Comparison of ENCODE assay signal across 9 cellular contexts in the genomic region with DNA sequence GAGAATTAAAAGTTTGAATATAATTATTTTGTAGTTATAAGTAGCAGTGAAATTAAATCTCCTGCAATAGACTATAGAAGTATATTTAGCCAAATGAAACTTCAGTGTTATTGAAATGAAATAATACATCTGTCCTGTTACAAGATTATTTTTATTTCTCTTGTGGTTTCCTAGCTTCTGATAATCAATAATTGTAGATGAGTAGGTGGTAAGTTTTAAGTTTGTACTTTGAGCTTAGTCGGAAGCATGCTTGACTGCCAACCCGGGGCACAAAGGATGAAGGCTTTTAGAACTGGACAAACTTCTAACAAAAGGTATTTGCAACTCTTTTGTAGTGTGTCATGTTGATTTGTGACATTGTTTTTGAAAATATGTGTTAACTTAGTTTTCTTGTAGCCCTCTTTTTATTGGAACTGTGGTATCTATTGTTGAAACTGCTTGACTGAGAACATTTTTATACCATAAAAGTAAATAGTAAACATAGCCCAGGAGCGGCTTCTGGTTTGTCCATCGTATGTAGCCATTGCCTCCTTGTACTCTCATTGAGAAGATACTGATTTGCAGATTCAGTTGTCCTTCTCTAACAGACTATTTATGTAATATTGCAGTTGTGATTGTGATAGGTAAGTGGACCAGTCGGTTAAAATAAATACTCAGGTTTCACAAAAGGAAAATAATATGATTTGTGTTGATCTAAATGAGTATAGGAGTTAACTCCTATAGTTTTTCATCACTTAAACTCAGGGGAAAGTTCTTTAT. TPM values are rescaled to one million over a fixed set of nuclear protein-coding genes. Genes with fewer than 3 reads are reported as not detected.
DNase-seq lines count a peak whose midpoint lies in the region; ATAC-seq, FAIRE-seq and TF ChIP-seq lines count a peak whose summit lies in the region.
"Had no signal": no experiment of that assay in that cellular context is flagged by ENCODE, and none has a peak within 500 bp of the region (broad histone marks: within the 10 kb centered on the region; RNA-seq: fewer than 3 reads in every experiment).

No MANE protein-coding gene starts in this region.

- no peaks in the 10 kb centered on the region for H3K36me3 Mint-ChIP-seq in activated naive CD4-positive, alpha-beta T cell treated with anti-CD3 and anti-CD28 coated beads, Interleukin-2, amount 50 U/mL, for 24 hours
- H3K36me3 Mint-ChIP-seq in astrocyte (ENCODE audit: low read depth, unreplicated experiment) = peaks cover 3% of the 10 kb centered on the region
- H3K36me3 Mint-ChIP-seq in type B pancreatic cell = peaks cover 4% of the 10 kb centered on the region

- no peak overlapping the region for H3K27ac ChIP-seq in astrocyte (ENCODE audit: low read depth, low read length)
- peak overlapping the region in 2 of 3 donors; percentile 0 to 6 for H3K27ac ChIP-seq in right lobe of liver

- no peaks in the 10 kb centered on the region for H3K27me3 Mint-ChIP-seq in activated naive CD4-positive, alpha-beta T cell treated with anti-CD3 and anti-CD28 coated beads, Interleukin-2, amount 50 U/mL, for 24 hours
- H3K27me3 Mint-ChIP-seq in astrocyte (ENCODE audit: low read depth, unreplicated experiment) (no peaks in the 10 kb centered on the region), type B pancreatic cell (no peaks in the 10 kb centered on the region)

- H3K4me3 Mint-ChIP-seq in activated naive CD4-positive, alpha-beta T cell treated with anti-CD3 and anti-CD28 coated beads, Interleukin-2, amount 50 U/mL, for 24 hours = peak overlapping the region; percentile 98
- H3K4me3 Mint-ChIP-seq in astrocyte (ENCODE audit: unreplicated experiment) (peak overlapping the region; percentile 100), type B pancreatic cell (peak overlapping the region; percentile 99)

- H3K79me2 ChIP-seq in astrocyte (ENCODE audit: insufficient read depth, low read length) = peaks cover 78% of the 10 kb centered on the region

- no peak overlapping the region for H2AFZ ChIP-seq in astrocyte (ENCODE audit: low read depth, low read length)

- peaks cover 73% of the 10 kb centered on the region for H4K20me1 ChIP-seq in astrocyte (ENCODE audit: insufficient read depth, low read length)

- H3K9me3 Mint-ChIP-seq in activated naive CD4-positive, alpha-beta T cell treated with anti-CD3 and anti-CD28 coated beads, Interleukin-2, amount 50 U/mL, for 24 hours = no peaks in the 10 kb centered on the region
- H3K9me3 Mint-ChIP-seq in astrocyte (ENCODE audit: unreplicated experiment) = no peaks in the 10 kb centered on the region
- H3K9me3 Mint-ChIP-seq in type B pancreatic cell = no peaks in the 10 kb centered on the region

- 12% methylated on average over 5 of the region's 5 CpGs for WGBS in right lobe of liver (ENCODE audit: insufficient coverage, low coverage, low lambda C conversion rate, missing lambda C conversion rate)

- H3K9me3 ChIP-seq in astrocyte (ENCODE audit: insufficient read depth, low read depth, low read length) = no peaks in the 10 kb centered on the region
- no peaks in the 10 kb centered on the region for H3K9me3 ChIP-seq in right lobe of liver
- H3K9me3 ChIP-seq: Peyer's patch had no signal

- H3K4me1 ChIP-seq in astrocyte (ENCODE audit: insufficient read depth, low read length) = peaks cover 12% of the 10 kb centered on the region
- peaks cover 0 to 44% (median 7%) of the 10 kb centered on the region in 4 donors for H3K4me1 ChIP-seq in right lobe of liver

- ATAC-seq in right lobe of liver (no peak), HG02884 (IDR thresholded peaks at IDR 0.05; ENCODE audit: unreplicated experiment) (no peak)

- H3K4me2 ChIP-seq in astrocyte (ENCODE audit: low read length) = peak overlapping the region; percentile 93

- DNase-seq in activated naive CD4-positive, alpha-beta T cell treated with Interleukin-2 at 50 U/mL for 16 hours = no peak
- DNase-seq in astrocyte (ENCODE audit: low read depth) = no peak
- DNase-seq in right lobe of liver = no peak
- no peak for DNase-seq in type B pancreatic cell (ENCODE audit: extremely low spot score, unreplicated experiment)
- no peak for DNase-seq in RPMI8226
- no peak for DNase-seq in HEK293T (ENCODE audit: extremely low spot score)
- DNase-seq: Peyer's patch had no signal

- H3K4me3 ChIP-seq in astrocyte (ENCODE audit: insufficient read depth, low read depth, low read length) (peak overlapping the region; percentile 87), right lobe of liver (peak overlapping the region in 1 of 3 donors; percentile 85)

- H3K9ac ChIP-seq in astrocyte (ENCODE audit: low read length) = peak overlapping the region; percentile 97

- no peaks in the 10 kb centered on the region for H3K36me3 ChIP-seq in astrocyte (ENCODE audit: insufficient read depth, low read length)
- no peaks in the 10 kb centered on the region for H3K36me3 ChIP-seq in right lobe of liver
- H3K36me3 ChIP-seq: Peyer's patch had no signal

- no peak for FAIRE-seq in astrocyte (lab: Jason Lieb, UNC)

- H3K27me3 ChIP-seq in astrocyte (ENCODE audit: insufficient read depth, low read length) = no peaks in the 10 kb centered on the region
- H3K27me3 ChIP-seq in right lobe of liver = no peaks in the 10 kb centered on the region
- H3K27me3 ChIP-seq: Peyer's patch had no signal

- CTCF ChIA-PET in HEK293T (lab: Yijun Ruan, JAX) = interaction anchor here (0.6 kb wide), 1 partner anchor 44 kb away, joined by 6 read pairs; no protein-coding TSS in a partner anchor

- no peak for TF ChIP-seq POLR2A in right lobe of liver (IDR thresholded peaks at IDR 0.05)

- H3K4me1 Mint-ChIP-seq in activated naive CD4-positive, alpha-beta T cell treated with anti-CD3 and anti-CD28 coated beads, Interleukin-2, amount 50 U/mL, for 24 hours = peaks cover 66% of the 10 kb centered on the region
- H3K4me1 Mint-ChIP-seq in astrocyte (ENCODE audit: low read depth, unreplicated experiment) = peaks cover 31% of the 10 kb centered on the region
- peaks cover 45% of the 10 kb centered on the region for H3K4me1 Mint-ChIP-seq in type B pancreatic cell (ENCODE audit: unreplicated experiment)

- TF ChIP-seq CTCF in astrocyte (IDR thresholded peaks at IDR 0.05; ENCODE audit: insufficient read depth, low read depth, low read length) (no peak), right lobe of liver (IDR thresholded peaks at IDR 0.05) (no peak), type B pancreatic cell (conservative IDR thresholded peaks at IDR 0.05) (no peak)

- intact Hi-C loops in right lobe of liver (cut with DNase I) = no loop called here

- no peak overlapping the region for H3K27ac Mint-ChIP-seq in activated naive CD4-positive, alpha-beta T cell treated with anti-CD3 and anti-CD28 coated beads, Interleukin-2, amount 50 U/mL, for 24 hours
- H3K27ac Mint-ChIP-seq in astrocyte (ENCODE audit: unreplicated experiment) (peak overlapping the region; percentile 48), type B pancreatic cell (peak overlapping the region; percentile 87)

- POLR2A ChIA-PET in HEK293T (lab: Yijun Ruan, JAX) = no interaction called here

TF ChIP-seq in HEK293T, 16 proteins besides CTCF, POLR2A, EP300 and RAD21:
- TF ChIP-seq TARDBP (IDR thresholded peaks at IDR 0.05) (no peak), ELF4 (IDR thresholded peaks at IDR 0.05) (no peak), LEF1 (IDR thresholded peaks at IDR 0.05; ENCODE audit: borderline replicate concordance) (no peak), ARNT (IDR thresholded peaks at IDR 0.05) (no peak), CTBP1 (IDR thresholded peaks at IDR 0.05; ENCODE audit: borderline replicate concordance) (no peak), SUZ12 (IDR thresholded peaks at IDR 0.05) (no peak), FOXA1 (IDR thresholded peaks at IDR 0.05) (no peak), L3MBTL2 (conservative IDR thresholded peaks at IDR 0.05) (no peak), BHLHE40 (IDR thresholded peaks at IDR 0.05; ENCODE audit: borderline replicate concordance) (no peak), FOXK2 (IDR thresholded peaks at IDR 0.05) (no peak), SP1 (IDR thresholded peaks at IDR 0.05) (no peak), HDGF (IDR thresholded peaks at IDR 0.05; ENCODE audit: borderline replicate concordance) (no peak), ZNF384 (IDR thresholded peaks at IDR 0.05) (no peak), NFRKB (IDR thresholded peaks at IDR 0.05) (no peak), FOXM1 (IDR thresholded peaks at IDR 0.05; ENCODE audit: borderline replicate concordance) (no peak)
- TF ChIP-seq, protein P1, sequence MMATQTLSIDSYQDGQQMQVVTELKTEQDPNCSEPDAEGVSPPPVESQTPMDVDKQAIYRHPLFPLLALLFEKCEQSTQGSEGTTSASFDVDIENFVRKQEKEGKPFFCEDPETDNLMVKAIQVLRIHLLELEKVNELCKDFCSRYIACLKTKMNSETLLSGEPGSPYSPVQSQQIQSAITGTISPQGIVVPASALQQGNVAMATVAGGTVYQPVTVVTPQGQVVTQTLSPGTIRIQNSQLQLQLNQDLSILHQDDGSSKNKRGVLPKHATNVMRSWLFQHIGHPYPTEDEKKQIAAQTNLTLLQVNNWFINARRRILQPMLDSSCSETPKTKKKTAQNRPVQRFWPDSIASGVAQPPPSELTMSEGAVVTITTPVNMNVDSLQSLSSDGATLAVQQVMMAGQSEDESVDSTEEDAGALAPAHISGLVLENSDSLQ (IDR thresholded peaks at IDR 0.05) = no peak

RNA-seq across cellular contexts. Expression of a gene that starts 2.9 kb away (rescaled TPM):
- total RNA-seq in astrocyte = 656 and 710 TPM in 2 replicates
- 100 to 1,000 TPM; 107 to 160 (median 138) TPM for total RNA-seq in right lobe of liver
- total RNA-seq in type B pancreatic cell (ENCODE audit: low replicate concordance) = 438 and 471 TPM in 2 replicates
